In genomic region chrX:37754518-37754917, GRCh38 we compare ENCODE assay signal across 1 cellular context.
TF ChIP-seq lines count a peak whose summit lies in the region.

No MANE protein-coding gene starts in this region.

TF ChIP-seq in GM23338, 12 proteins besides CTCF, POLR2A, EP300 and RAD21 (continued from another document):
- TF ChIP-seq ZNF462 (CRISPR knock-in tag; IDR thresholded peaks at IDR 0.05) (no peak), ZNF331 (CRISPR knock-in tag; IDR thresholded peaks at IDR 0.05; ENCODE audit: low read depth) (no peak), CREB1 (CRISPR knock-in tag; IDR thresholded peaks at IDR 0.05; ENCODE audit: low read depth) (no peak), STAT1 (IDR thresholded peaks at IDR 0.05; ENCODE audit: unreplicated experiment) (no peak), EZH2phosphoT487 (IDR thresholded peaks at IDR 0.05; ENCODE audit: unreplicated experiment) (no peak)
- TF ChIP-seq, protein P1, sequence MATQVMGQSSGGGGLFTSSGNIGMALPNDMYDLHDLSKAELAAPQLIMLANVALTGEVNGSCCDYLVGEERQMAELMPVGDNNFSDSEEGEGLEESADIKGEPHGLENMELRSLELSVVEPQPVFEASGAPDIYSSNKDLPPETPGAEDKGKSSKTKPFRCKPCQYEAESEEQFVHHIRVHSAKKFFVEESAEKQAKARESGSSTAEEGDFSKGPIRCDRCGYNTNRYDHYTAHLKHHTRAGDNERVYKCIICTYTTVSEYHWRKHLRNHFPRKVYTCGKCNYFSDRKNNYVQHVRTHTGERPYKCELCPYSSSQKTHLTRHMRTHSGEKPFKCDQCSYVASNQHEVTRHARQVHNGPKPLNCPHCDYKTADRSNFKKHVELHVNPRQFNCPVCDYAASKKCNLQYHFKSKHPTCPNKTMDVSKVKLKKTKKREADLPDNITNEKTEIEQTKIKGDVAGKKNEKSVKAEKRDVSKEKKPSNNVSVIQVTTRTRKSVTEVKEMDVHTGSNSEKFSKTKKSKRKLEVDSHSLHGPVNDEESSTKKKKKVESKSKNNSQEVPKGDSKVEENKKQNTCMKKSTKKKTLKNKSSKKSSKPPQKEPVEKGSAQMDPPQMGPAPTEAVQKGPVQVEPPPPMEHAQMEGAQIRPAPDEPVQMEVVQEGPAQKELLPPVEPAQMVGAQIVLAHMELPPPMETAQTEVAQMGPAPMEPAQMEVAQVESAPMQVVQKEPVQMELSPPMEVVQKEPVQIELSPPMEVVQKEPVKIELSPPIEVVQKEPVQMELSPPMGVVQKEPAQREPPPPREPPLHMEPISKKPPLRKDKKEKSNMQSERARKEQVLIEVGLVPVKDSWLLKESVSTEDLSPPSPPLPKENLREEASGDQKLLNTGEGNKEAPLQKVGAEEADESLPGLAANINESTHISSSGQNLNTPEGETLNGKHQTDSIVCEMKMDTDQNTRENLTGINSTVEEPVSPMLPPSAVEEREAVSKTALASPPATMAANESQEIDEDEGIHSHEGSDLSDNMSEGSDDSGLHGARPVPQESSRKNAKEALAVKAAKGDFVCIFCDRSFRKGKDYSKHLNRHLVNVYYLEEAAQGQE (IDR thresholded peaks at IDR 0.05; ENCODE audit: unreplicated experiment) = no peak
